19 cellular contexts compared by ENCODE assay signal in genomic region chr6:167910007-167910406, GRCh38.
DNase-seq lines count a peak whose midpoint lies in the region; ATAC-seq and TF ChIP-seq lines count a peak whose summit lies in the region.
"Had no signal": no experiment of that assay in that cellular context is flagged by ENCODE, and none has a peak within 500 bp of the region (broad histone marks: within the 10 kb centered on the region; RNA-seq: fewer than 3 reads in every experiment).

No MANE protein-coding gene starts in this region.

- H3F3A ChIP-seq in SK-N-SH (replicated peaks; ENCODE audit: insufficient read depth) = no peaks in the 10 kb centered on the region
- H3F3A ChIP-seq in PC-3 (ENCODE audit: low read length, unreplicated experiment) = no peaks in the 10 kb centered on the region

- peaks cover 35% of the 10 kb centered on the region for H3K36me3 Mint-ChIP-seq in mesothelial cell of epicardium
- H3K36me3 Mint-ChIP-seq: CD14-positive monocyte had no signal

- DNase-seq in SK-N-SH (peak; percentile 21), PC-3 (no peak), amniotic epithelial cell (ENCODE audit: low read depth) (peak; percentile 60), mesothelial cell of epicardium (ENCODE audit: low spot score in 2 of 2, unreplicated experiment in 2 of 2) (no peak), NCI-H526 (lab: John Stamatoyannopoulos, UW) (no peak), SW480 (ENCODE audit: low spot score) (no peak), NCI-H2081 (lab: John Stamatoyannopoulos, UW) (no peak)
- DNase-seq: 8988T; CD4-positive, alpha-beta memory T cell; DMS153; DMS79; GDM1; GOT3; H7; HFFc6 had no signal

- no peak for ATAC-seq in SK-N-SH treated with all-trans-retinoic acid at 6 μM for 48 hours
- peak; percentile 71 for ATAC-seq in PC-3
- ATAC-seq: HCT116 had no signal

- intact Hi-C loops in PC-3 (cut with micrococcal nuclease) = loop anchor here (1.0 kb wide), 1 partner anchor 20 kb away; no protein-coding TSS in a partner anchor

- H3K9me3 ChIP-seq in SK-N-SH (no peaks in the 10 kb centered on the region), PC-3 (ENCODE audit: low read length) (no peaks in the 10 kb centered on the region)
- H3K9me3 ChIP-seq: BLaER1 had no signal

- no peaks in the 10 kb centered on the region for H3K9me2 ChIP-seq in SK-N-SH
- H3K9me2 ChIP-seq in PC-3 (replicated peaks; ENCODE audit: low read length) = no peaks in the 10 kb centered on the region

- no TSS peak for BruUV-seq in PC-3 (replicated peaks; lab: Mats Ljungman, UMichigan)

- H3K4me3 ChIP-seq in SK-N-SH (ENCODE audit: low read depth in 2 of 2, low read length in 1 of 2) (no peak overlapping the region), PC-3 (ENCODE audit: low read length) (no peak overlapping the region)
- H3K4me3 ChIP-seq: BLaER1 had no signal

- no peak overlapping the region for H3K9ac ChIP-seq in SK-N-SH
- no peak overlapping the region for H3K9ac ChIP-seq in PC-3 (ENCODE audit: low read length)
- H3K9ac ChIP-seq: BLaER1 had no signal

- peak in 1 of 2 experiments; percentile 32; a peak in 1 of 4 replicates for TF ChIP-seq EP300 in SK-N-SH (IDR thresholded peaks at IDR 0.05; ENCODE audit: borderline replicate concordance in 1 of 2, low read depth in 1 of 2, low read length in 1 of 2)

- no peaks in the 10 kb centered on the region for H3K9me3 Mint-ChIP-seq in mesothelial cell of epicardium
- H3K9me3 Mint-ChIP-seq: CD14-positive monocyte; CD4-positive, alpha-beta memory T cell; HFFc6 had no signal

- peak overlapping the region in 1 of 2 experiments; percentile 16; a peak in 1 of 4 replicates for H3K27ac ChIP-seq in SK-N-SH (ENCODE audit: low read depth in 2 of 2, low read length in 1 of 2)
- H3K27ac ChIP-seq in PC-3 (ENCODE audit: low read length) = no peak overlapping the region
- H3K27ac ChIP-seq: BLaER1 had no signal

- H3K4me3 Mint-ChIP-seq in mesothelial cell of epicardium = no peak overlapping the region
- H3K4me3 Mint-ChIP-seq: CD14-positive monocyte; CD4-positive, alpha-beta memory T cell; HFFc6 had no signal

- H3K4me2 ChIP-seq in SK-N-SH (no peak overlapping the region), PC-3 (ENCODE audit: low read length) (no peak overlapping the region)
- H3K4me2 ChIP-seq: BLaER1 had no signal

- POLR2A ChIA-PET in SK-N-SH (lab: Yijun Ruan, JAX) = no interaction called here
- POLR2A ChIA-PET in PC-3 (lab: Charles Lee; ENCODE audit: unreplicated experiment) = no interaction called here

- no peak for TF ChIP-seq RAD21 in SK-N-SH (IDR thresholded peaks at IDR 0.05; ENCODE audit: low read length)

- no peaks in the 10 kb centered on the region for H3K27me3 Mint-ChIP-seq in mesothelial cell of epicardium (ENCODE audit: low read depth)
- H3K27me3 Mint-ChIP-seq: CD4-positive, alpha-beta memory T cell had no signal

- CTCF ChIA-PET in SK-N-SH (lab: Yijun Ruan, JAX) (interaction anchor here (1.5 to 2.6 kb wide), 3 partner anchors 11 to 58 kb away, joined by 3 to 9 read pairs (median 5); no protein-coding TSS in a partner anchor), PC-3 (lab: Charles Lee) (interaction anchor here (0.6 kb wide), 1 partner anchor 114 kb away, joined by 11 read pairs; no protein-coding TSS in a partner anchor)

- peaks cover 0 to 13% of the 10 kb centered on the region in 2 experiments; a peak in 2 of 4 replicates for H3K4me1 ChIP-seq in SK-N-SH (ENCODE audit: control insufficient read depth in 1 of 2, insufficient read depth in 2 of 2, low read depth in 1 of 2, low read length in 1 of 2)
- H3K4me1 ChIP-seq in PC-3 (ENCODE audit: insufficient read depth, low read length) = no peaks in the 10 kb centered on the region
- H3K4me1 ChIP-seq: BLaER1 had no signal

- H2AFZ ChIP-seq in SK-N-SH (ENCODE audit: low read depth) (no peak overlapping the region), PC-3 (ENCODE audit: low read length) (no peak overlapping the region)

- H3K4me1 Mint-ChIP-seq in mesothelial cell of epicardium = peaks cover 19% of the 10 kb centered on the region
- H3K4me1 Mint-ChIP-seq: CD14-positive monocyte; CD4-positive, alpha-beta memory T cell had no signal

- H3K79me2 ChIP-seq in SK-N-SH (ENCODE audit: insufficient read depth) (no peaks in the 10 kb centered on the region), PC-3 (ENCODE audit: low read length) (no peaks in the 10 kb centered on the region)

- H3K27ac Mint-ChIP-seq in mesothelial cell of epicardium = peak overlapping the region; percentile 51
- H3K27ac Mint-ChIP-seq: CD14-positive monocyte; CD4-positive, alpha-beta memory T cell; HFFc6 had no signal

- H4K20me1 ChIP-seq in SK-N-SH (ENCODE audit: insufficient read depth) (no peaks in the 10 kb centered on the region), PC-3 (ENCODE audit: low read length) (no peaks in the 10 kb centered on the region)

- H3K36me3 ChIP-seq in SK-N-SH (replicated peaks in 1 of 2; ENCODE audit: control insufficient read depth in 1 of 2, insufficient read depth in 2 of 2, low read length in 1 of 2) (peaks cover 29 to 44% of the 10 kb centered on the region in 2 experiments), PC-3 (ENCODE audit: low read depth, low read length) (no peaks in the 10 kb centered on the region)

- no peak for TF ChIP-seq CTCF in SK-N-SH (IDR thresholded peaks at IDR 0.05)
- no peak for TF ChIP-seq CTCF in PC-3 (conservative IDR thresholded peaks at IDR 0.05; ENCODE audit: low read depth, low read length)
- no peak for TF ChIP-seq CTCF in mesothelial cell of epicardium (IDR thresholded peaks at IDR 0.05; ENCODE audit: unreplicated experiment)

- H3K27me3 ChIP-seq in SK-N-SH (ENCODE audit: insufficient read depth) (no peaks in the 10 kb centered on the region), PC-3 (ENCODE audit: low read length) (no peaks in the 10 kb centered on the region)
- H3K27me3 ChIP-seq: BLaER1 had no signal

TF ChIP-seq in SK-N-SH, 30 proteins besides CTCF, POLR2A, EP300 and RAD21:
- peak; percentile 31 for TF ChIP-seq CHD2 (IDR thresholded peaks at IDR 0.05; ENCODE audit: low read length, partially characterized antibody)
- peak; percentile 65; the same call in 1 of the 2 replicates for TF ChIP-seq RCOR1 (IDR thresholded peaks at IDR 0.05; ENCODE audit: low read length)
- peak; percentile 67 for TF ChIP-seq GATA2 (CRISPR knock-in tag; IDR thresholded peaks at IDR 0.05)
- no peak for TF ChIP-seq JUND (IDR thresholded peaks at IDR 0.05)

TF ChIP-seq in SK-N-SH treated with all-trans-retinoic acid at 6 μM for 48 hours, 23 proteins besides CTCF, POLR2A, EP300 and RAD21:
- TF ChIP-seq RARB (CRISPR knock-in tag; IDR thresholded peaks at IDR 0.05) (no peak), ZNF70 (CRISPR knock-in tag; IDR thresholded peaks at IDR 0.05) (no peak), ZFP30 (CRISPR knock-in tag; IDR thresholded peaks at IDR 0.05) (no peak)
TF ChIP-seq in SK-N-SH treated with all-trans-retinoic acid at 6 μM for 48 hours: peak in this region for 0.

Comparison
In these comparisons a context has a peak if more than half of its experiments do, and no peak if none do; other contexts are left out.
1. DNase-seq: peak in SK-N-SH (single experiment) and amniotic epithelial cell (single experiment); none in PC-3 (single experiment), mesothelial cell of epicardium (0 of 2), NCI-H526 (0 of 2), SW480 (single experiment) and NCI-H2081 (0 of 2).